Comparison of ENCODE assay signal across 11 cellular contexts in genomic region chr12:26319511-26319910, GRCh38.
DNase-seq lines count a peak whose midpoint lies in the region; ATAC-seq and TF ChIP-seq lines count a peak whose summit lies in the region.
"Had no signal": no experiment of that assay in that cellular context is flagged by ENCODE, and none has a peak within 500 bp of the region (broad histone marks: within the 10 kb centered on the region; RNA-seq: fewer than 3 reads in every experiment).

No MANE protein-coding gene starts in this region.

- ATAC-seq in GM21390 (IDR thresholded peaks at IDR 0.05; ENCODE audit: unreplicated experiment) (no peak), GM18858 (IDR thresholded peaks at IDR 0.05; ENCODE audit: unreplicated experiment) (no peak)

- no peaks in the 10 kb centered on the region for H4K20me1 ChIP-seq in fibroblast of lung (ENCODE audit: control insufficient read depth, extremely low read depth, insufficient read depth, low read length)

- no peaks in the 10 kb centered on the region for H3K9me3 ChIP-seq in fibroblast of lung (ENCODE audit: control insufficient read depth, insufficient read depth, low read depth, low read length)
- H3K9me3 ChIP-seq: SJCRH30 had no signal

- H3K4me3 Mint-ChIP-seq in neural crest cell = no peak overlapping the region

- peaks cover 3% of the 10 kb centered on the region for H3K9me3 Mint-ChIP-seq in neural crest cell

- no peaks in the 10 kb centered on the region for H3K27me3 ChIP-seq in fibroblast of lung (ENCODE audit: control insufficient read depth, insufficient read depth, low read length)
- H3K27me3 ChIP-seq: SJCRH30 had no signal

- H3K36me3 ChIP-seq in fibroblast of lung (ENCODE audit: control insufficient read depth, insufficient read depth, low read length) = no peaks in the 10 kb centered on the region
- H3K36me3 ChIP-seq: SJCRH30 had no signal

- no peak overlapping the region for H3K27ac ChIP-seq in fibroblast of lung (ENCODE audit: insufficient read depth, low read length)

- H3K4me1 ChIP-seq in fibroblast of lung (ENCODE audit: control insufficient read depth, extremely low read depth, insufficient read depth, low read length) = peaks cover 9% of the 10 kb centered on the region

- no peaks in the 10 kb centered on the region for H3K79me2 ChIP-seq in fibroblast of lung (ENCODE audit: control insufficient read depth, insufficient read depth, low read length)

- TF ChIP-seq CTCF in fibroblast of lung (conservative IDR thresholded peaks at IDR 0.05 in 1 of 2, IDR thresholded peaks at IDR 0.05 in 1 of 2; ENCODE audit: low read depth in 1 of 2, low read length in 2 of 2) (no peak), neural crest cell (conservative IDR thresholded peaks at IDR 0.05) (no peak)

- no peak overlapping the region for H3K4me2 ChIP-seq in fibroblast of lung (ENCODE audit: extremely low read depth, insufficient read depth, low read length)

- H3K27ac Mint-ChIP-seq in neural crest cell (ENCODE audit: unreplicated experiment) = peak overlapping the region; percentile 25

- H3K4me1 Mint-ChIP-seq in neural crest cell = peaks cover 17% of the 10 kb centered on the region

- no peak overlapping the region for H3K4me3 ChIP-seq in fibroblast of lung (replicated peaks in 1 of 4; ENCODE audit: control extremely low read depth in 1 of 4, insufficient read depth in 1 of 4, low read depth in 3 of 4, low read length in 4 of 4)
- H3K4me3 ChIP-seq: SJCRH30 had no signal

- H3K9ac ChIP-seq in fibroblast of lung (ENCODE audit: insufficient read depth, low read length) = no peak overlapping the region

- DNase-seq in AG20443 (ENCODE audit: low spot score) (peak; percentile 68), NCI-H226 (peak; percentile 80), fibroblast of lung (ENCODE audit: low read depth in 2 of 2) (peak; percentile 80 to 96), neural crest cell (ENCODE audit: low read depth, low spot score) (no peak), H4 (ENCODE audit: low spot score) (no peak)
- no peak for DNase-seq in activated naive CD4-positive, alpha-beta T cell (lab: John Stamatoyannopoulos, UW)
- DNase-seq: AML-193, NCI-H1048 had no signal

- no peak overlapping the region for H2AFZ ChIP-seq in fibroblast of lung (ENCODE audit: low read length)

- H3K27me3 Mint-ChIP-seq in neural crest cell (ENCODE audit: low read depth) = no peaks in the 10 kb centered on the region

- peaks cover 6% of the 10 kb centered on the region for H3K36me3 Mint-ChIP-seq in neural crest cell (ENCODE audit: low read depth)

Comparison
In these comparisons a context has a peak if more than half of its experiments do, and no peak if none do; other contexts are left out.
1. DNase-seq: peak in AG20443 (single experiment), NCI-H226 (single experiment) and fibroblast of lung (2 of 2); none in neural crest cell (single experiment), H4 (single experiment) and activated naive CD4-positive, alpha-beta T cell (0 of 4).